In the genomic region with DNA sequence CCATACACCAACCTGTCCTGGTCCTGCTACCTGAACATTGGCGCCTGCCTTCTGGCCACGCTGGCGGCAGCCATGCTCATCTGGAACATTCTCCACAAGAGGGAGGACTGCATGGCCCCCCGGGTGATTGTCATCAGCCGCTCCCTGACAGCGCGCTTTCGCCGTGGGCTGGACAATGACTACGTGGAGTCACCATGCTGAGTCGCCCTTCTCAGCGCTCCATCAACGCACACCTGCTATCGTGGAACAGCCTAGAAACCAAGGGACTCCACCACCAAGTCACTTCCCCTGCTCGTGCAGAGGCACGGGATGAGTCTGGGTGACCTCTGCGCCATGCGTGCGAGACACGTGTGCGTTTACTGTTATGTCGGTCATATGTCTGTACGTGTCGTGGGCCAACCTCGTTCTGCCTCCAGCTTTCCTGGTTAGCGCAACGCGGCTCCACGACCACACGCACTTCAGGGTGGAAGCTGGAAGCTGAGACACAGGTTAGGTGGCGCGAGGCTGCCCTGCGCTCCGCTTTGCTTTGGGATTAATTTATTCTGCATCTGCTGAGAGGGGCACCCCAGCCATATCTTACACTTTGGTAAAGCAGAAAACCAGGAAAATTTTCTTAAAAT, we compare ENCODE assay signal across 1 cellular context.
TF ChIP-seq lines count a peak whose summit lies in the region.

No MANE protein-coding gene starts in this region.

TF ChIP-seq in K562, 482 proteins besides CTCF, POLR2A, EP300 and RAD21:
- peak; percentile 35; the same call in 1 of the 2 replicates for TF ChIP-seq NFE2 (IDR thresholded peaks at IDR 0.05; ENCODE audit: low read depth)
- peak; percentile 50; the same call in 1 of the 2 replicates for TF ChIP-seq CREB3L1 (IDR thresholded peaks at IDR 0.05; ENCODE audit: borderline replicate concordance, low read depth)
- no peak for TF ChIP-seq TBP (optimal IDR thresholded peaks at IDR 0.05; ENCODE audit: low read depth, low read length)
- TF ChIP-seq ZNF316 (IDR thresholded peaks at IDR 0.05): 0 out of 2 replicates have a peak, but pooled peaks have one; percentile 11
